ENCODE assay signal across 9 cellular contexts in genomic region chr1:237799762-237800474, GRCh38.
DNase-seq lines count a peak whose midpoint lies in the region; ATAC-seq and TF ChIP-seq lines count a peak whose summit lies in the region.
"Had no signal": no experiment of that assay in that cellular context is flagged by ENCODE, and none has a peak within 500 bp of the region (broad histone marks: within the 10 kb centered on the region; RNA-seq: fewer than 3 reads in every experiment).

No MANE protein-coding gene starts in this region.

- H3K9me3 Mint-ChIP-seq in WTC11: no peaks in the 10 kb centered on the region
- H3K9me3 Mint-ChIP-seq: naive thymus-derived CD8-positive, alpha-beta T cell had no signal

- H3K4me3 Mint-ChIP-seq in WTC11: no peak overlapping the region
- H3K4me3 Mint-ChIP-seq: naive thymus-derived CD8-positive, alpha-beta T cell had no signal

- no peaks in the 10 kb centered on the region for H3K27me3 Mint-ChIP-seq in WTC11 (ENCODE audit: low read depth)

- intact Hi-C loops in left cardiac atrium (cut with DNase I): no loop called here

- CTCF ChIA-PET in WTC11 (lab: Charles Lee): interaction anchor here (0.6 to 1.1 kb wide), 27 partner anchors 9 to 1046 kb away, joined by 3 to 9 read pairs (median 4); no protein-coding TSS in a partner anchor

- peak; percentile 100 for ATAC-seq in GM18519 (IDR thresholded peaks at IDR 0.05; ENCODE audit: low FRiP score, unreplicated experiment)
- peak; percentile 92 for ATAC-seq in HG02943 (IDR thresholded peaks at IDR 0.05; ENCODE audit: low read depth, unreplicated experiment)
- peak; percentile 100 for ATAC-seq in WTC11
- ATAC-seq in left cardiac atrium: peak; percentile 71
- ATAC-seq: naive thymus-derived CD8-positive, alpha-beta T cell had no signal

- no peak overlapping the region for H3K27ac Mint-ChIP-seq in WTC11
- H3K27ac Mint-ChIP-seq: naive thymus-derived CD8-positive, alpha-beta T cell had no signal

- 0 out of 2 replicates have a peak, but pooled peaks have one; percentile 38 for TF ChIP-seq CTCF in WTC11 (IDR thresholded peaks at IDR 0.05)

- peaks cover 4% of the 10 kb centered on the region for H3K4me1 Mint-ChIP-seq in WTC11
- H3K4me1 Mint-ChIP-seq: naive thymus-derived CD8-positive, alpha-beta T cell had no signal

- peak; percentile 88 for DNase-seq in COLO829 (ENCODE audit: low spot score)
- DNase-seq in NCI-H1436 treated with DMSO at 0.1 percent for 48 hours (lab: John Stamatoyannopoulos, UW): peak; percentile 63
- DNase-seq in WTC11 (ENCODE audit: low spot score): peak; percentile 88
- DNase-seq in left cardiac atrium: peak; percentile 31
- DNase-seq in stimulated activated CD4-positive, alpha-beta T cell treated with anti-CD3 and anti-CD28 coated beads, Interleukin-4, amount 100 ng/mL, for 1 hour: peak; percentile 17
- no peak for DNase-seq in mesenteric fat pad (ENCODE audit: low spot score)

- peaks cover 10% of the 10 kb centered on the region for H3K36me3 Mint-ChIP-seq in WTC11
- H3K36me3 Mint-ChIP-seq: naive thymus-derived CD8-positive, alpha-beta T cell had no signal

- POLR2A ChIA-PET in WTC11 (lab: Charles Lee): no interaction called here

TF ChIP-seq in WTC11, 78 proteins besides CTCF, POLR2A, EP300 and RAD21:
- no peak for TF ChIP-seq ATF3 (CRISPR knock-in tag; conservative IDR thresholded peaks at IDR 0.05)
- TF ChIP-seq SP1 (CRISPR knock-in tag; conservative IDR thresholded peaks at IDR 0.05): peak; percentile 57; the same call in 1 of the 2 replicates
- 0 out of 2 replicates have a peak, but pooled peaks have one; percentile 22 for TF ChIP-seq NFYB (CRISPR knock-in tag; conservative IDR thresholded peaks at IDR 0.05; ENCODE audit: low read depth)
- no peak for TF ChIP-seq ZNF263 (CRISPR knock-in tag; IDR thresholded peaks at IDR 0.05; ENCODE audit: low read depth)
